ENCODE assay signal across 8 cellular contexts in genomic region chr11:134352111-134352510, GRCh38. TPM values are rescaled to one million over a fixed set of nuclear protein-coding genes. Genes with fewer than 3 reads are reported as not detected.
"Had no signal": no experiment of that assay in that cellular context is flagged by ENCODE, and none has a peak within 500 bp of the region (broad histone marks: within the 10 kb centered on the region; RNA-seq: fewer than 3 reads in every experiment).

No MANE protein-coding gene starts in this region.

- H3K27ac ChIP-seq: HL-60, KMS-11 had no signal

- H3K9ac ChIP-seq: KMS-11 had no signal

- H3K4me2 ChIP-seq: KMS-11 had no signal

- DNase-seq: IMR-90, KBM-7, KG1 had no signal

- ATAC-seq: HepG2 had no signal

- H3K27ac Mint-ChIP-seq: IgD-negative memory B cell had no signal

- H3K4me3 Mint-ChIP-seq: IgD-negative memory B cell had no signal

- FAIRE-seq: HepG2, HTR-8/SVneo had no signal

RNA-seq across cellular contexts. Expression of gene B3GAT1, which starts 59.9 kb away (rescaled TPM):
- total RNA-seq: HepG2, IMR-90 had no signal
- polyA plus RNA-seq: HepG2, IgD-negative memory B cell, IMR-90 had no signal
